Comparison of ENCODE assay signal across 1 cellular context in genomic region chr12:6613776-6614512, GRCh38.
TF ChIP-seq lines count a peak whose summit lies in the region.

No MANE protein-coding gene starts in this region.

TF ChIP-seq in HepG2, 621 proteins besides CTCF, POLR2A, EP300 and RAD21 (continued from another document and continues in another):
- TF ChIP-seq FOXP1 (IDR thresholded peaks at IDR 0.05) (no peak), FOXP1 (CRISPR knock-in tag; IDR thresholded peaks at IDR 0.05) (no peak), ZFP62 (CRISPR knock-in tag; IDR thresholded peaks at IDR 0.05) (no peak), ZNF776 (CRISPR knock-in tag; IDR thresholded peaks at IDR 0.05) (no peak), ZFP1 (CRISPR knock-in tag; IDR thresholded peaks at IDR 0.05) (0 out of 2 replicates have a peak, but pooled peaks have one; percentile 55), GLMP (CRISPR knock-in tag; IDR thresholded peaks at IDR 0.05; ENCODE audit: borderline replicate concordance) (no peak), SMC3 (IDR thresholded peaks at IDR 0.05; ENCODE audit: low read length) (no peak), PRMT3 (CRISPR knock-in tag; IDR thresholded peaks at IDR 0.05; ENCODE audit: borderline replicate concordance, low read depth) (no peak), NFE2 (CRISPR knock-in tag; IDR thresholded peaks at IDR 0.05) (no peak), MAFG (CRISPR knock-in tag; IDR thresholded peaks at IDR 0.05) (no peak), ZNF780A (CRISPR knock-in tag; IDR thresholded peaks at IDR 0.05) (no peak), JDP2 (CRISPR knock-in tag; IDR thresholded peaks at IDR 0.05; ENCODE audit: borderline replicate concordance) (no peak), ZNF501 (CRISPR knock-in tag; IDR thresholded peaks at IDR 0.05) (peak; percentile 75; the same call in 1 of the 2 replicates), ZNF251 (CRISPR knock-in tag; IDR thresholded peaks at IDR 0.05) (no peak), REL (CRISPR knock-in tag; conservative IDR thresholded peaks at IDR 0.05) (no peak), HCFC1 (IDR thresholded peaks at IDR 0.05; ENCODE audit: low read depth, low read length) (no peak), MAFK (conservative IDR thresholded peaks at IDR 0.05 in 1 of 2, IDR thresholded peaks at IDR 0.05 in 1 of 2; ENCODE audit: low read length in 2 of 2) (no peak), NFKBIZ (CRISPR knock-in tag; IDR thresholded peaks at IDR 0.05) (no peak), MYPOP (CRISPR knock-in tag; IDR thresholded peaks at IDR 0.05) (no peak; the same call in 1 of the 2 replicates), GATAD2A (CRISPR knock-in tag; IDR thresholded peaks at IDR 0.05) (no peak), NFYB (CRISPR knock-in tag; IDR thresholded peaks at IDR 0.05) (no peak), ARNT2 (CRISPR knock-in tag; IDR thresholded peaks at IDR 0.05; ENCODE audit: low read depth) (peak; percentile 75), ZNF160 (CRISPR knock-in tag; IDR thresholded peaks at IDR 0.05) (peak; percentile 75; the same call in 1 of the 2 replicates), ZNF451 (CRISPR knock-in tag; IDR thresholded peaks at IDR 0.05) (peak; percentile 64; the same call in 1 of the 2 replicates), KLF15 (CRISPR knock-in tag; IDR thresholded peaks at IDR 0.05; ENCODE audit: borderline replicate concordance) (no peak), THAP9 (CRISPR knock-in tag; IDR thresholded peaks at IDR 0.05; ENCODE audit: borderline replicate concordance) (no peak), DDIT3 (CRISPR knock-in tag; IDR thresholded peaks at IDR 0.05) (no peak), FOXA1 (IDR thresholded peaks at IDR 0.05) (no peak), FOXA1 (CRISPR knock-in tag; IDR thresholded peaks at IDR 0.05) (no peak), MNT (IDR thresholded peaks at IDR 0.05) (no peak), TCF7 (IDR thresholded peaks at IDR 0.05; ENCODE audit: low read depth) (no peak), ZFP90 (CRISPR knock-in tag; IDR thresholded peaks at IDR 0.05; ENCODE audit: borderline replicate concordance) (peak; percentile 89; the same call in 1 of the 2 replicates), ZBTB26 (CRISPR knock-in tag; IDR thresholded peaks at IDR 0.05; ENCODE audit: borderline replicate concordance) (no peak), SRSF9 (IDR thresholded peaks at IDR 0.05; ENCODE audit: borderline replicate concordance, insufficient read depth, low read depth, low read length, poor library complexity, severe bottlenecking) (no peak), E2F2 (CRISPR knock-in tag; IDR thresholded peaks at IDR 0.05; ENCODE audit: borderline replicate concordance) (no peak), TBL1XR1 (IDR thresholded peaks at IDR 0.05; ENCODE audit: borderline replicate concordance, low read length, partially characterized antibody) (no peak), ZNF749 (CRISPR knock-in tag; IDR thresholded peaks at IDR 0.05; ENCODE audit: borderline replicate concordance) (no peak), PBX2 (CRISPR knock-in tag; IDR thresholded peaks at IDR 0.05) (no peak), RBM39 (IDR thresholded peaks at IDR 0.05; ENCODE audit: low read depth, low read length, poor library complexity, severe bottlenecking) (no peak), ZSCAN20 (CRISPR knock-in tag; IDR thresholded peaks at IDR 0.05; ENCODE audit: borderline replicate concordance) (no peak), ZNF773 (CRISPR knock-in tag; IDR thresholded peaks at IDR 0.05; ENCODE audit: borderline replicate concordance) (no peak), ETS1 (CRISPR knock-in tag; IDR thresholded peaks at IDR 0.05) (no peak), ZNF557 (CRISPR knock-in tag; IDR thresholded peaks at IDR 0.05) (no peak), ZNF383 (CRISPR knock-in tag; IDR thresholded peaks at IDR 0.05; ENCODE audit: borderline replicate concordance) (no peak), ZNF343 (CRISPR knock-in tag; IDR thresholded peaks at IDR 0.05) (no peak), NFIC (IDR thresholded peaks at IDR 0.05; ENCODE audit: low read length) (no peak), NR2F6 (IDR thresholded peaks at IDR 0.05) (peak; percentile 61), NR2F6 (CRISPR knock-in tag; IDR thresholded peaks at IDR 0.05) (peak; percentile 74), CBX1 (IDR thresholded peaks at IDR 0.05; ENCODE audit: low read depth) (peak; percentile 62), KLF11 (CRISPR knock-in tag; IDR thresholded peaks at IDR 0.05) (no peak), RAD51 (IDR thresholded peaks at IDR 0.05; ENCODE audit: borderline replicate concordance) (no peak), ZNF564 (CRISPR knock-in tag; IDR thresholded peaks at IDR 0.05) (no peak), GATAD1 (CRISPR knock-in tag; IDR thresholded peaks at IDR 0.05) (no peak; the same call in 1 of the 2 replicates), SATB2 (CRISPR knock-in tag; IDR thresholded peaks at IDR 0.05) (no peak), PTBP1 (IDR thresholded peaks at IDR 0.05; ENCODE audit: low read depth, low read length, poor library complexity, severe bottlenecking) (no peak), HIC2 (CRISPR knock-in tag; IDR thresholded peaks at IDR 0.05; ENCODE audit: low read depth) (peak; percentile 66; the same call in 1 of the 2 replicates), TAF1 (CRISPR knock-in tag; IDR thresholded peaks at IDR 0.05) (peak; percentile 49; the same call in 1 of the 2 replicates), NCOA2 (CRISPR knock-in tag; IDR thresholded peaks at IDR 0.05) (no peak), THYN1 (CRISPR knock-in tag; IDR thresholded peaks at IDR 0.05; ENCODE audit: borderline replicate concordance, low read depth) (no peak), AHR (CRISPR knock-in tag; IDR thresholded peaks at IDR 0.05) (no peak; the same call in 1 of the 2 replicates), MXD1 (CRISPR knock-in tag; IDR thresholded peaks at IDR 0.05) (no peak), BCL6 (CRISPR knock-in tag; IDR thresholded peaks at IDR 0.05) (no peak)
